Comparison of ENCODE assay signal across 24 cellular contexts in the genomic region with DNA sequence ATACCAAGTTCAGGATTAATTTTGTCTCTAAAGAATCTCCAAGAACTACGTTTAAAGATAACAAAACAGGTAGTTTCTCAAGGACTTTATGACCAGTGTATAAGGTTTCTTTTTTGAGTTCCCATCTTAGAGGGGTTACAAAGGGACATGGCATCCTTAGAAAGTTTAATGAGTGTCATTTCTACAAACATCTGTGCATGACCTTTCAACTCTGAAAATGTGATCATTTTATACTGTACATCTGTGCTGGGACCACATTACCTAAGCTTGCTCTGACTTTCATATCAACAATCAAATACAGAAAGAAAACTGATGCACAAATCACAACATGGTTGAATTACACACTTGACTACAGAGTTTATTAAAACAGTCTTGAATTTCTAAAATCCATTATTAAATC.
"Had no signal": no experiment of that assay in that cellular context is flagged by ENCODE, and none has a peak within 500 bp of the region (broad histone marks: within the 10 kb centered on the region; RNA-seq: fewer than 3 reads in every experiment).

No MANE protein-coding gene starts in this region.

- H3K4me1 ChIP-seq: breast epithelium, colonic mucosa, neural progenitor cell had no signal

- H3K9me3 ChIP-seq: breast epithelium, colonic mucosa, esophagus muscularis mucosa, sigmoid colon, upper lobe of left lung had no signal

- H3K4me3 Mint-ChIP-seq: activated naive CD8-positive, alpha-beta T cell treated with anti-CD3 and anti-CD28 coated beads, Interleukin-2, amount 10 ng/mL, durations not matched to agents 7 days and 5 days; neural progenitor cell; stimulated activated memory B cell treated with anti-CD40 and anti-IgM and Interleukin-4, amounts not matched to agents 10 μg/mL and 1 μg/mL and 100 μg/mL, for 72 hours; WTC11 had no signal

- H3K4me2 ChIP-seq: neural progenitor cell, smooth muscle cell had no signal

- H3K9ac ChIP-seq: neural progenitor cell had no signal

- FAIRE-seq: frontal cortex, keratinocyte had no signal

- H3K27me3 Mint-ChIP-seq: activated naive CD8-positive, alpha-beta T cell treated with anti-CD3 and anti-CD28 coated beads, Interleukin-2, amount 10 ng/mL, durations not matched to agents 7 days and 5 days; effector memory CD8-positive, alpha-beta T cell; stimulated activated memory B cell treated with anti-CD40 and anti-IgM and Interleukin-4, amounts not matched to agents 10 μg/mL and 1 μg/mL and 100 μg/mL, for 72 hours had no signal

- DNase-seq: activated CD4-positive, alpha-beta T cell treated with anti-CD3 and anti-CD28 coated beads, Interleukin-2, amount 50 U/mL, for 48 hours; activated gamma-delta T cell treated with Interleukin-2 at 50 U/mL for 16 hours; activated naive CD8-positive, alpha-beta T cell treated with anti-CD3 and anti-CD28 coated beads, Interleukin-2, amount 10 ng/mL, durations not matched to agents 7 days and 5 days; activated T-cell treated with anti-CD3 and anti-CD28 coated beads for 4 hours; amniotic stem cell; colonic mucosa; dorsolateral prefrontal cortex; effector memory CD8-positive, alpha-beta T cell; heart left ventricle; left colon; mesendoderm; mucosa of descending colon; sigmoid colon; stimulated activated CD4-positive, alpha-beta T cell treated with anti-CD3 and anti-CD28 coated beads, Interleukin-15, amount 100 ng/mL, for 24 hours; T1000; upper lobe of left lung had no signal

- H3K27ac Mint-ChIP-seq: activated naive CD8-positive, alpha-beta T cell treated with anti-CD3 and anti-CD28 coated beads, Interleukin-2, amount 10 ng/mL, durations not matched to agents 7 days and 5 days; neural progenitor cell; stimulated activated memory B cell treated with anti-CD40 and anti-IgM and Interleukin-4, amounts not matched to agents 10 μg/mL and 1 μg/mL and 100 μg/mL, for 72 hours; WTC11 had no signal

- H3K4me1 Mint-ChIP-seq: neural progenitor cell had no signal

- H2AFZ ChIP-seq: neural progenitor cell had no signal

- H3K36me3 ChIP-seq: breast epithelium, colonic mucosa, esophagus muscularis mucosa, heart left ventricle, neural progenitor cell, sigmoid colon, upper lobe of left lung had no signal

- H3K9me3 Mint-ChIP-seq: effector memory CD8-positive, alpha-beta T cell had no signal

- H3K27me3 ChIP-seq: breast epithelium, colonic mucosa, dorsolateral prefrontal cortex, esophagus muscularis mucosa, heart left ventricle, neural progenitor cell, sigmoid colon, upper lobe of left lung had no signal

- H3K4me3 ChIP-seq: breast epithelium, colonic mucosa, dorsolateral prefrontal cortex, esophagus muscularis mucosa, heart left ventricle, mucosa of descending colon, neural progenitor cell, sigmoid colon, smooth muscle cell, upper lobe of left lung had no signal

- H3K27ac ChIP-seq: breast epithelium, colonic mucosa, dorsolateral prefrontal cortex, esophagus muscularis mucosa, heart left ventricle, neural progenitor cell, sigmoid colon, upper lobe of left lung had no signal

- ATAC-seq: effector memory CD8-positive, alpha-beta T cell; heart left ventricle; left colon; mucosa of descending colon; stimulated activated memory B cell treated with anti-CD40 and anti-IgM and Interleukin-4, amounts not matched to agents 10 μg/mL and 1 μg/mL and 100 μg/mL, for 72 hours; WTC11 had no signal
